Comparison of ENCODE assay signal across 14 cellular contexts in the genomic region with DNA sequence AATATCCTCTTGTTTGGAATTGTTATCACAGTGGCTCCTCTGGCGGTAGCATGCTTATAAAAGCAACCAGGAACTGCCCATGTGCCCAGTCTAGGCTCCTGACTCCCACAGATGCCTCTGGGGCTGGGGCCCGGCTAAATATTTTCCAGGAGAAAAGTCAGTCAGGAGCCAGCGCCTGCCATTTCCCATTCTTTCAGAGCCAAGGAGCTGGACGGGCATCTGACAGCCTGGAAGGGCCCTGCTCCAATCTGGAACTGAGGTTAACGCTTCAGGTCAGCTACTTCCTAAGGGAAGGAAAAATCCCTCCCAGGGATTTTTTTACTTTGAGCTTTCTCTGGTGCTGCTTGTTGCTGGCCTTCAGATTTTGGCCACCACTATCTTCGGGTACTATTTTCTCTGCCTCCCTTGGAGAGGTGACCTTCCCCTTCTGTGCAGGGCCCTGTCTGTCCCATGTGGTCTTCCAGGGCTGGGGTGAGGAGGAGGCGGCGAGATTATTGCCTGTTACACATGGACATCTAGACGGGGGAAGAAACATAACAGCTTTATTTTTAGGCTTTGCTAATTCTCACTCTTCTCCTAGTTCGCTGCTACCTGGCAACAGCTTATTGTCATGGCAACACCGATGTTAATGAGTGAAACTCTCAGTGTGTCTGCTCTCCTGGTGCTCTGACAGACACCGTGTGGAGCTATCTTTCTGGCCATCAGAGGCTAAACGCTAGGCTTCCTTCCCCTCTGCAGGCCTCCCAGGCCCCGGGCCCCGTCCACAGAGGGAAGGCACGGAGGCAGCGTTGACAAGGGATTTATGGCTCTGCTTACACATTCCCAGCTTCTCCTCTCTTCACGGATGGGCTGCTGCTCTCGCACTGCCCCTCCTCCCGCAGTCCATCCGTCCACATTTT.
A peak's percentile ranks its signal among the peaks of the same experiment; 100 is the strongest.
DNase-seq lines count a peak whose midpoint lies in the region; ATAC-seq and TF ChIP-seq lines count a peak whose summit lies in the region.
"Had no signal": no experiment of that assay in that cellular context is flagged by ENCODE, and none has a peak within 500 bp of the region (broad histone marks: within the 10 kb centered on the region; RNA-seq: fewer than 3 reads in every experiment).

No MANE protein-coding gene starts in this region.

- 54% methylated on average over 21 of the region's 21 CpGs for WGBS in SK-N-SH (ENCODE audit: low lambda C conversion rate)
- no CpG with 5 or more reads among the region's 21 CpGs for WGBS in mesendoderm (ENCODE audit: extremely low coverage, insufficient coverage, low lambda C conversion rate)

- no peaks in the 10 kb centered on the region for H3K27me3 ChIP-seq in SK-N-SH (ENCODE audit: insufficient read depth)
- no peaks in the 10 kb centered on the region for H3K27me3 ChIP-seq in mesendoderm (ENCODE audit: insufficient read depth, low read length, poor library complexity)
- no peaks in the 10 kb centered on the region for H3K27me3 ChIP-seq in vagina
- H3K27me3 ChIP-seq: colonic mucosa, upper lobe of right lung had no signal

- no peak for TF ChIP-seq POLR2A in vagina (IDR thresholded peaks at IDR 0.05)

- no peaks in the 10 kb centered on the region for H3K79me1 ChIP-seq in mesendoderm (ENCODE audit: low read length)

- peak overlapping the region in 1 of 2 experiments; percentile 94; a peak in 2 of 4 replicates for H3K27ac ChIP-seq in SK-N-SH (ENCODE audit: low read depth in 2 of 2, low read length in 1 of 2)
- H3K27ac ChIP-seq in mesendoderm (ENCODE audit: low read depth, low read length), result no peak overlapping the region
- peak overlapping the region; percentile 20 for H3K27ac ChIP-seq in vagina
- H3K27ac ChIP-seq: colonic mucosa, upper lobe of right lung had no signal

- H3K4me2 ChIP-seq in SK-N-SH, result no peak overlapping the region
- no peak overlapping the region for H3K4me2 ChIP-seq in mesendoderm (ENCODE audit: low read length)

- no peak; the same call in 2 of the 3 replicates for ATAC-seq in SK-N-SH treated with all-trans-retinoic acid at 6 μM for 48 hours
- ATAC-seq: upper lobe of right lung had no signal

- CTCF ChIA-PET in SK-N-SH (lab: Yijun Ruan, JAX), result interaction anchor here (0.7 to 1.2 kb wide), 7 partner anchors 14 to 560 kb away, joined by 3 to 5 read pairs (median 3); no protein-coding TSS in a partner anchor

- no peak overlapping the region for H4K5ac ChIP-seq in mesendoderm (ENCODE audit: low read length)

- in situ Hi-C loops in GM13977 (cut with MboI; ENCODE audit: low pct_unique_long_range_greater_than_20kb, low sequenced_read_pairs, unreplicated experiment), result no loop called here

- TF ChIP-seq RAD21 in SK-N-SH (IDR thresholded peaks at IDR 0.05; ENCODE audit: low read length), result peak; percentile 38

- H3K4me1 ChIP-seq in SK-N-SH (ENCODE audit: control insufficient read depth in 1 of 2, insufficient read depth in 2 of 2, low read depth in 1 of 2, low read length in 1 of 2) (peaks cover 0 to 26% of the 10 kb centered on the region in 2 experiments; a peak in 2 of 4 replicates), mesendoderm (ENCODE audit: control insufficient read depth, low read depth, low read length) (peaks cover 4% of the 10 kb centered on the region), vagina (peaks cover 15% of the 10 kb centered on the region)
- H3K4me1 ChIP-seq: colonic mucosa, upper lobe of right lung had no signal

- H2BK5ac ChIP-seq in mesendoderm (ENCODE audit: low read length), result no peak overlapping the region

- no peaks in the 10 kb centered on the region for H4K20me1 ChIP-seq in SK-N-SH (ENCODE audit: insufficient read depth)

- peak overlapping the region; percentile 49 for H3K56ac ChIP-seq in mesendoderm (ENCODE audit: low read length)

- H2BK15ac ChIP-seq in mesendoderm (replicated peaks; ENCODE audit: low read depth), result no peak overlapping the region

- H3K9me2 ChIP-seq in SK-N-SH, result no peaks in the 10 kb centered on the region

- no peak overlapping the region for H3K23ac ChIP-seq in mesendoderm (ENCODE audit: low read length)

- H3K4me3 ChIP-seq in SK-N-SH (ENCODE audit: low read depth in 2 of 2, low read length in 1 of 2) (no peak overlapping the region), mesendoderm (ENCODE audit: low read length) (no peak overlapping the region), vagina (no peak overlapping the region)
- H3K4me3 ChIP-seq: colonic mucosa, upper lobe of right lung had no signal

- TF ChIP-seq CTCF in SK-N-SH (IDR thresholded peaks at IDR 0.05) (no peak), vagina (IDR thresholded peaks at IDR 0.05) (no peak), GM13977 (IDR thresholded peaks at IDR 0.05; ENCODE audit: extremely low read depth, insufficient read depth, missing control alignments) (no peak)

- no peak overlapping the region for H2BK120ac ChIP-seq in mesendoderm (ENCODE audit: low read depth, low read length)

- H3F3A ChIP-seq in SK-N-SH (replicated peaks; ENCODE audit: insufficient read depth), result no peaks in the 10 kb centered on the region

- H3K18ac ChIP-seq in mesendoderm (ENCODE audit: low read length), result no peak overlapping the region

- DNase-seq in SK-N-SH (peak; percentile 81), ecto neural progenitor cell (ENCODE audit: low spot score) (peak; percentile 71), mesendoderm (peak; percentile 87), vagina (ENCODE audit: extremely low spot score in 2 of 2) (no peak), ureter (ENCODE audit: low spot score) (no peak), GM13977 (ENCODE audit: low spot score) (no peak), GF-D8 (lab: John Stamatoyannopoulos, UW) (no peak)
- DNase-seq: ACHN; activated T-cell treated with anti-CD3 and anti-CD28 coated beads, Interleukin-2, amount 50 U/mL, for 24 hours; colonic mucosa; NCI-H82; T-helper 9 cell; upper lobe of right lung had no signal

- H3K9ac ChIP-seq in SK-N-SH (no peak overlapping the region), mesendoderm (ENCODE audit: low read length) (no peak overlapping the region)

- no peaks in the 10 kb centered on the region for H3K79me2 ChIP-seq in SK-N-SH (ENCODE audit: insufficient read depth)
- H3K79me2 ChIP-seq in mesendoderm (ENCODE audit: control insufficient read depth, insufficient read depth, low read length), result no peaks in the 10 kb centered on the region

- H3K9me3 ChIP-seq in SK-N-SH, result no peaks in the 10 kb centered on the region
- no peaks in the 10 kb centered on the region for H3K9me3 ChIP-seq in vagina
- H3K9me3 ChIP-seq: colonic mucosa, upper lobe of right lung had no signal

- no peaks in the 10 kb centered on the region for H3K36me3 ChIP-seq in SK-N-SH (replicated peaks in 1 of 2; ENCODE audit: control insufficient read depth in 1 of 2, insufficient read depth in 2 of 2, low read length in 1 of 2)
- no peaks in the 10 kb centered on the region for H3K36me3 ChIP-seq in mesendoderm (ENCODE audit: control insufficient read depth, insufficient read depth, low read length)
- no peaks in the 10 kb centered on the region for H3K36me3 ChIP-seq in vagina
- H3K36me3 ChIP-seq: colonic mucosa, upper lobe of right lung had no signal

- intact Hi-C loops in vagina (cut with DNase I), result no loop called here

- no peak overlapping the region for H2AFZ ChIP-seq in SK-N-SH (ENCODE audit: low read depth)

- no peak overlapping the region for H3K4ac ChIP-seq in mesendoderm (ENCODE audit: low read depth, low read length)

- no peak overlapping the region for H4K8ac ChIP-seq in mesendoderm (ENCODE audit: low read depth, low read length)

- no peak overlapping the region for H2AK5ac ChIP-seq in mesendoderm (ENCODE audit: low read length)

- POLR2A ChIA-PET in SK-N-SH (lab: Yijun Ruan, JAX), result interaction anchor here (1.5 kb wide), 1 partner anchor 41 kb away, joined by 3 read pairs; no protein-coding TSS in a partner anchor

- TF ChIP-seq EP300 in SK-N-SH (IDR thresholded peaks at IDR 0.05; ENCODE audit: borderline replicate concordance in 1 of 2, low read depth in 1 of 2, low read length in 1 of 2), result peak in 1 of 2 experiments; percentile 48; a peak in 1 of 4 replicates

TF ChIP-seq in SK-N-SH, 30 proteins besides CTCF, POLR2A, EP300 and RAD21 (continues in another document):
- TF ChIP-seq POLR2AphosphoS5 (IDR thresholded peaks at IDR 0.05; ENCODE audit: low read depth, low read length), result no peak
- no peak for TF ChIP-seq TCF12 (IDR thresholded peaks at IDR 0.05)
- TF ChIP-seq, protein P1, sequence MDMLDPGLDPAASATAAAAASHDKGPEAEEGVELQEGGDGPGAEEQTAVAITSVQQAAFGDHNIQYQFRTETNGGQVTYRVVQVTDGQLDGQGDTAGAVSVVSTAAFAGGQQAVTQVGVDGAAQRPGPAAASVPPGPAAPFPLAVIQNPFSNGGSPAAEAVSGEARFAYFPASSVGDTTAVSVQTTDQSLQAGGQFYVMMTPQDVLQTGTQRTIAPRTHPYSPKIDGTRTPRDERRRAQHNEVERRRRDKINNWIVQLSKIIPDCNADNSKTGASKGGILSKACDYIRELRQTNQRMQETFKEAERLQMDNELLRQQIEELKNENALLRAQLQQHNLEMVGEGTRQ (IDR thresholded peaks at IDR 0.05; ENCODE audit: borderline replicate concordance, low read depth, low read length), result no peak
- TF ChIP-seq CHD2 (IDR thresholded peaks at IDR 0.05; ENCODE audit: low read length, partially characterized antibody), result no peak
- TF ChIP-seq NRF1 (IDR thresholded peaks at IDR 0.05; ENCODE audit: low read depth, low read length), result no peak
- no peak for TF ChIP-seq YY1 (IDR thresholded peaks at IDR 0.05; ENCODE audit: low read depth)
- TF ChIP-seq MXI1 (IDR thresholded peaks at IDR 0.05; ENCODE audit: low read depth, low read length), result peak; percentile 86
- peak; percentile 80 for TF ChIP-seq RFX5 (IDR thresholded peaks at IDR 0.05; ENCODE audit: low read length)
- no peak for TF ChIP-seq GABPA (IDR thresholded peaks at IDR 0.05; ENCODE audit: low read depth)

TF ChIP-seq in SK-N-SH treated with all-trans-retinoic acid at 6 μM for 48 hours, 23 proteins besides CTCF, POLR2A, EP300 and RAD21 (continues in another document):
- TF ChIP-seq ZC3H10 (CRISPR knock-in tag; IDR thresholded peaks at IDR 0.05) (no peak), SNAI2 (CRISPR knock-in tag; IDR thresholded peaks at IDR 0.05) (no peak)

Comparison
In these comparisons a context has a peak if more than half of its experiments do, and no peak if none do; other contexts are left out.
1. DNase-seq: peak in SK-N-SH (single experiment), ecto neural progenitor cell (single experiment) and mesendoderm (single experiment); none in vagina (0 of 2), ureter (single experiment), GM13977 (single experiment) and GF-D8 (single experiment).